Comparison of ENCODE assay signal across 26 cellular contexts in genomic region chr7:70410134-70410750, GRCh38.
DNase-seq lines count a peak whose midpoint lies in the region; ATAC-seq and TF ChIP-seq lines count a peak whose summit lies in the region.
"Had no signal": no experiment of that assay in that cellular context is flagged by ENCODE, and none has a peak within 500 bp of the region (broad histone marks: within the 10 kb centered on the region; RNA-seq: fewer than 3 reads in every experiment).

No MANE protein-coding gene starts in this region.

- intact Hi-C loops in left ventricle myocardium inferior (cut with micrococcal nuclease) = no loop called here

- H2AFZ ChIP-seq in OCI-LY1 (ENCODE audit: low read length) = no peak overlapping the region

- no peaks in the 10 kb centered on the region for H3K79me2 ChIP-seq in OCI-LY1 (ENCODE audit: insufficient read depth, low read length)

- ATAC-seq in GM19351 (IDR thresholded peaks at IDR 0.05; ENCODE audit: unreplicated experiment) (peak; percentile 83), HG02885 (IDR thresholded peaks at IDR 0.05; ENCODE audit: poor library complexity, unreplicated experiment) (peak; percentile 78), SK-N-SH treated with all-trans-retinoic acid at 6 μM for 48 hours (no peak)
- ATAC-seq: gastroesophageal sphincter; stimulated activated effector memory CD8-positive, alpha-beta T cell treated with anti-CD3 and anti-CD28 coated beads, Interleukin-12 subunit alpha, Interleukin-12 subunit beta, amount 100 ng/mL, for 72 hours had no signal

- H3K4me2 ChIP-seq in OCI-LY1 (ENCODE audit: low read length) = peak overlapping the region; percentile 49; the same call in 1 of the 2 replicates

- H3K9me2 ChIP-seq in OCI-LY1 (ENCODE audit: low read depth, low read length) = no peaks in the 10 kb centered on the region

- peak overlapping the region; percentile 1; the same call in 1 of the 2 replicates for H3K9ac ChIP-seq in OCI-LY1 (ENCODE audit: low read length)

- peak overlapping the region; percentile 84 for H3K27ac ChIP-seq in OCI-LY1 (ENCODE audit: low read depth, low read length, poor library complexity, severe bottlenecking)
- H3K27ac ChIP-seq in left ventricle myocardium inferior (replicated peaks) = no peak overlapping the region
- H3K27ac ChIP-seq: breast epithelium, coronary artery, esophagus squamous epithelium, gastroesophageal sphincter, neutrophil, SK-N-MC, skin epidermis, thoracic aorta had no signal

- peak overlapping the region; percentile 3 for H3K4me3 ChIP-seq in OCI-LY1 (ENCODE audit: low read depth, low read length, poor library complexity, severe bottlenecking)
- no peak overlapping the region for H3K4me3 ChIP-seq in left ventricle myocardium inferior
- H3K4me3 ChIP-seq: breast epithelium, coronary artery, esophagus squamous epithelium, gastroesophageal sphincter, lung, SK-N-MC, skin epidermis, thoracic aorta had no signal

- H4K20me1 ChIP-seq in OCI-LY1 (ENCODE audit: insufficient read depth, low read length) = no peaks in the 10 kb centered on the region

- no peaks in the 10 kb centered on the region for H3K36me3 ChIP-seq in OCI-LY1 (ENCODE audit: insufficient read depth, low read length)
- no peaks in the 10 kb centered on the region for H3K36me3 ChIP-seq in left ventricle myocardium inferior
- H3K36me3 ChIP-seq: breast epithelium, esophagus squamous epithelium, gastroesophageal sphincter, neutrophil, thoracic aorta had no signal

- DNase-seq in NCI-H82 (lab: John Stamatoyannopoulos, UW) = no peak
- DNase-seq in left ventricle myocardium inferior = no peak
- no peak for DNase-seq in HUDEP-2 (lab: John Stamatoyannopoulos, UW; ENCODE audit: unreplicated experiment in 76 of 76)
- DNase-seq: activated CD4-positive, alpha-beta memory T cell treated with anti-CD3 and anti-CD28 coated beads, Interleukin-2, amount 10 ng/mL, durations not matched to agents 7 days and 5 days; activated CD4-positive, CD25-positive, alpha-beta regulatory T cell; activated T-cell treated with anti-CD3 and anti-CD28 coated beads, Interleukin-2, amount 50 U/mL, for 1 hour; endodermal cell; esophagus squamous epithelium; GF-D8; HCEC 1CT; MM.1S; NCI-H526; stimulated activated CD4-positive, alpha-beta T cell treated with anti-CD3 and anti-CD28 coated beads, Interleukin-2, amount 100 ng/mL, for 24 hours had no signal

- H3K9me3 ChIP-seq in OCI-LY1 (ENCODE audit: low read length) = no peaks in the 10 kb centered on the region
- no peaks in the 10 kb centered on the region for H3K9me3 ChIP-seq in left ventricle myocardium inferior (replicated peaks)
- H3K9me3 ChIP-seq: breast epithelium, esophagus squamous epithelium, gastroesophageal sphincter, neutrophil, thoracic aorta had no signal

- H3F3A ChIP-seq in OCI-LY1 (ENCODE audit: insufficient read depth, low read length) = no peaks in the 10 kb centered on the region

- TF ChIP-seq CTCF in OCI-LY1 (IDR thresholded peaks at IDR 0.05; ENCODE audit: low read length) (no peak), left ventricle myocardium inferior (IDR thresholded peaks at IDR 0.05; ENCODE audit: borderline replicate concordance) (no peak)

- H3K27me3 ChIP-seq in OCI-LY1 (ENCODE audit: insufficient read depth, low read length) (no peaks in the 10 kb centered on the region), left ventricle myocardium inferior (ENCODE audit: low read depth) (no peaks in the 10 kb centered on the region)
- H3K27me3 ChIP-seq: breast epithelium, esophagus squamous epithelium, gastroesophageal sphincter, neutrophil had no signal

- peaks cover 69% of the 10 kb centered on the region for H3K4me1 ChIP-seq in OCI-LY1 (ENCODE audit: insufficient read depth, low read length, severe bottlenecking)
- H3K4me1 ChIP-seq in left ventricle myocardium inferior = no peaks in the 10 kb centered on the region
- H3K4me1 ChIP-seq: breast epithelium, esophagus squamous epithelium, gastroesophageal sphincter had no signal

TF ChIP-seq in SK-N-SH treated with all-trans-retinoic acid at 6 μM for 48 hours, 23 proteins besides CTCF, POLR2A, EP300 and RAD21:
- TF ChIP-seq CSDC2 (CRISPR knock-in tag; IDR thresholded peaks at IDR 0.05) = no peak
- TF ChIP-seq, protein P1, sequence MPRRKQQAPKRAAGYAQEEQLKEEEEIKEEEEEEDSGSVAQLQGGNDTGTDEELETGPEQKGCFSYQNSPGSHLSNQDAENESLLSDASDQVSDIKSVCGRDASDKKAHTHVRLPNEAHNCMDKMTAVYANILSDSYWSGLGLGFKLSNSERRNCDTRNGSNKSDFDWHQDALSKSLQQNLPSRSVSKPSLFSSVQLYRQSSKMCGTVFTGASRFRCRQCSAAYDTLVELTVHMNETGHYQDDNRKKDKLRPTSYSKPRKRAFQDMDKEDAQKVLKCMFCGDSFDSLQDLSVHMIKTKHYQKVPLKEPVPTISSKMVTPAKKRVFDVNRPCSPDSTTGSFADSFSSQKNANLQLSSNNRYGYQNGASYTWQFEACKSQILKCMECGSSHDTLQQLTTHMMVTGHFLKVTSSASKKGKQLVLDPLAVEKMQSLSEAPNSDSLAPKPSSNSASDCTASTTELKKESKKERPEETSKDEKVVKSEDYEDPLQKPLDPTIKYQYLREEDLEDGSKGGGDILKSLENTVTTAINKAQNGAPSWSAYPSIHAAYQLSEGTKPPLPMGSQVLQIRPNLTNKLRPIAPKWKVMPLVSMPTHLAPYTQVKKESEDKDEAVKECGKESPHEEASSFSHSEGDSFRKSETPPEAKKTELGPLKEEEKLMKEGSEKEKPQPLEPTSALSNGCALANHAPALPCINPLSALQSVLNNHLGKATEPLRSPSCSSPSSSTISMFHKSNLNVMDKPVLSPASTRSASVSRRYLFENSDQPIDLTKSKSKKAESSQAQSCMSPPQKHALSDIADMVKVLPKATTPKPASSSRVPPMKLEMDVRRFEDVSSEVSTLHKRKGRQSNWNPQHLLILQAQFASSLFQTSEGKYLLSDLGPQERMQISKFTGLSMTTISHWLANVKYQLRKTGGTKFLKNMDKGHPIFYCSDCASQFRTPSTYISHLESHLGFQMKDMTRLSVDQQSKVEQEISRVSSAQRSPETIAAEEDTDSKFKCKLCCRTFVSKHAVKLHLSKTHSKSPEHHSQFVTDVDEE (CRISPR knock-in tag; IDR thresholded peaks at IDR 0.05) = no peak
- no peak for TF ChIP-seq CSRNP3 (CRISPR knock-in tag; IDR thresholded peaks at IDR 0.05)
- no peak for TF ChIP-seq SNAI2 (CRISPR knock-in tag; IDR thresholded peaks at IDR 0.05)
- no peak for TF ChIP-seq GLIS3 (CRISPR knock-in tag; IDR thresholded peaks at IDR 0.05)
- TF ChIP-seq ARNTL (CRISPR knock-in tag; IDR thresholded peaks at IDR 0.05; ENCODE audit: borderline replicate concordance, low read depth) = no peak
- no peak for TF ChIP-seq TCF4 (CRISPR knock-in tag; IDR thresholded peaks at IDR 0.05; ENCODE audit: borderline replicate concordance)
- no peak for TF ChIP-seq ZNF8 (CRISPR knock-in tag; IDR thresholded peaks at IDR 0.05)
- no peak for TF ChIP-seq ZFP3 (CRISPR knock-in tag; IDR thresholded peaks at IDR 0.05)
- no peak for TF ChIP-seq PPARA (CRISPR knock-in tag; IDR thresholded peaks at IDR 0.05; ENCODE audit: borderline replicate concordance)
- no peak for TF ChIP-seq ZNF565 (CRISPR knock-in tag; conservative IDR thresholded peaks at IDR 0.05; ENCODE audit: low read depth)
- TF ChIP-seq RARB (CRISPR knock-in tag; IDR thresholded peaks at IDR 0.05) = no peak
- no peak for TF ChIP-seq ESRRG (CRISPR knock-in tag; IDR thresholded peaks at IDR 0.05)
